ENCODE assay signal across 10 cellular contexts in genomic region chr2:7011376-7012083, GRCh38.
DNase-seq lines count a peak whose midpoint lies in the region; ATAC-seq, FAIRE-seq and TF ChIP-seq lines count a peak whose summit lies in the region.
"Had no signal": no experiment of that assay in that cellular context is flagged by ENCODE, and none has a peak within 500 bp of the region (broad histone marks: within the 10 kb centered on the region; RNA-seq: fewer than 3 reads in every experiment).

No MANE protein-coding gene starts in this region.

- H3K4me2 ChIP-seq in skeletal muscle satellite cell (ENCODE audit: low read length): peak overlapping the region; percentile 35

- FAIRE-seq in RCC 7860 (lab: Jason Lieb, UNC) (no peak), endometrium (lab: Jason Lieb, UNC) (peak; percentile 61)

- H3K27me3 ChIP-seq in skeletal muscle satellite cell (ENCODE audit: control insufficient read depth, insufficient read depth, low read length): no peaks in the 10 kb centered on the region
- H3K27me3 ChIP-seq in esophagus squamous epithelium: no peaks in the 10 kb centered on the region
- H3K27me3 ChIP-seq: body of pancreas had no signal

- H3K4me1 ChIP-seq in skeletal muscle satellite cell (ENCODE audit: control insufficient read depth, insufficient read depth, low read length) (peaks cover 53% of the 10 kb centered on the region), esophagus squamous epithelium (peaks cover 3 to 46% (median 16%) of the 10 kb centered on the region in 3 donors)

- no peaks in the 10 kb centered on the region for H3K36me3 ChIP-seq in skeletal muscle satellite cell (ENCODE audit: insufficient read depth, low read length)
- no peaks in the 10 kb centered on the region for H3K36me3 ChIP-seq in esophagus squamous epithelium

- TF ChIP-seq POLR2A in esophagus squamous epithelium (IDR thresholded peaks at IDR 0.05): no peak

- H3K4me3 ChIP-seq in skeletal muscle satellite cell (ENCODE audit: low read length): no peak overlapping the region
- no peak overlapping the region for H3K4me3 ChIP-seq in esophagus squamous epithelium
- H3K4me3 ChIP-seq: body of pancreas had no signal

- WGBS in esophagus squamous epithelium, 2 donors: 67 to 77% methylated on average over 7 of the region's 7 CpGs

- DNase-seq in DMS53 treated with DMSO at 0.1 percent for 48 hours (lab: John Stamatoyannopoulos, UW; ENCODE audit: unreplicated experiment) (peak; percentile 44), RCC 7860 (ENCODE audit: low spot score) (peak; percentile 43), middle frontal gyrus (ENCODE audit: extremely low spot score, low spot score) (no peak), esophagus squamous epithelium (lab: John Stamatoyannopoulos, UW) (no peak)
- DNase-seq: body of pancreas, NCI-H1105 treated with DMSO at 0.1 percent for 48 hours had no signal

- H3K9me3 ChIP-seq in skeletal muscle satellite cell (replicated peaks; ENCODE audit: low read length) (no peaks in the 10 kb centered on the region), esophagus squamous epithelium (no peaks in the 10 kb centered on the region)
- H3K9me3 ChIP-seq: body of pancreas had no signal

- no peak for TF ChIP-seq CTCF in esophagus squamous epithelium (IDR thresholded peaks at IDR 0.05)

- peak overlapping the region; percentile 54 for H3K9ac ChIP-seq in skeletal muscle satellite cell (ENCODE audit: low read depth, low read length)

- ATAC-seq in HG03442 (IDR thresholded peaks at IDR 0.05; ENCODE audit: unreplicated experiment) (no peak), GM21360 (IDR thresholded peaks at IDR 0.05; ENCODE audit: unreplicated experiment) (no peak)
- ATAC-seq: body of pancreas had no signal

- intact Hi-C loops in esophagus squamous epithelium (cut with DNase I): no loop called here

- no peak overlapping the region for H3K27ac ChIP-seq in esophagus squamous epithelium

Comparison
In these comparisons a context has a peak if more than half of its experiments do, and no peak if none do; other contexts are left out.
1. DNase-seq: peak in DMS53 treated with DMSO at 0.1 percent for 48 hours (single experiment) and RCC 7860 (single experiment); none in middle frontal gyrus (single experiment) and esophagus squamous epithelium (single experiment).